Comparison of ENCODE assay signal across 21 cellular contexts in the genomic region with DNA sequence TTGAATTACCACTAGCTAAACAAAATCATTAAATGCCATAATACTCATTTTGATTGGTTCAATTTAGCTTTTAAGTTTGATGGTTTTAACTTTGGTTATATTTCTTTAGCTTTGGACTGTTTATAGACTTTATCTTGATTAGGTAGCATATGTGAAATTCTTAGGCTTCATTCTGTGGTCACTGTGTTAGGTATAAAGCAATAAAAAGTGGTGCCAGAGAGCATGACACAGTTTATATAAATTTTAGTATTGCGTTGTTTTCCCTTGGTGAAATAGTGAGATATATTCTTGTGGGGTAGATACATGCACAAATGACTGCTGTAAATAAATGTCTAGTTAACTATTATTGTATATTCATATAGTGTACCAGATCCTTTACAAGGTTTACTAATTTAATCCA.
"Had no signal": no experiment of that assay in that cellular context is flagged by ENCODE, and none has a peak within 500 bp of the region (broad histone marks: within the 10 kb centered on the region; RNA-seq: fewer than 3 reads in every experiment).

No MANE protein-coding gene starts in this region.

- H3K36me3 ChIP-seq: left ventricle myocardium inferior, lower lobe of right lung, pancreas, stomach, thoracic aorta, transverse colon had no signal

- H3K4me3 Mint-ChIP-seq: naive B cell, nephron had no signal

- H3K4me1 ChIP-seq: left ventricle myocardium inferior, lower lobe of right lung, pancreas, stomach, transverse colon had no signal

- H3K27ac ChIP-seq: coronary artery, left ventricle myocardium inferior, lower lobe of right lung, pancreas, stomach, thoracic aorta, transverse colon had no signal

- H3K27me3 Mint-ChIP-seq: naive B cell, progenitor cell of endocrine pancreas had no signal

- H3K4me3 ChIP-seq: coronary artery, left ventricle myocardium inferior, lower lobe of right lung, pancreas, stomach, thoracic aorta, transverse colon had no signal

- DNase-seq: effector CD8-positive, alpha-beta T cell; foreskin fibroblast; kidney; left cardiac atrium; left ventricle myocardium inferior; lower lobe of right lung; mesenchymal stem cell; naive B cell; occipital lobe; pancreas; right cardiac atrium; small intestine; stimulated activated CD4-positive, alpha-beta T cell treated with anti-CD3 and anti-CD28 coated beads, Interleukin-12 subunit alpha, Interleukin-12 subunit beta, amount 100 ng/mL, for 4 hours; stimulated activated naive CD4-positive, alpha-beta T cell; stomach; substantia nigra; transverse colon had no signal

- ATAC-seq: left cardiac atrium, lower lobe of right lung, pancreas, right cardiac atrium had no signal

- H3K27me3 ChIP-seq: pancreas, stomach, transverse colon had no signal

- H3K4me1 Mint-ChIP-seq: naive B cell, nephron had no signal

- H3K27ac Mint-ChIP-seq: naive B cell, nephron, progenitor cell of endocrine pancreas had no signal
